In genomic region chr9:101738566-101739183, GRCh38 we compare ENCODE assay signal across 8 cellular contexts. TPM values are rescaled to one million over a fixed set of nuclear protein-coding genes. Genes with fewer than 3 reads are reported as not detected.
DNase-seq lines count a peak whose midpoint lies in the region; ATAC-seq and TF ChIP-seq lines count a peak whose summit lies in the region.

GRIN3A (minus strand) TSS chr9:101738647; CDS start chr9:101737979, 668 bp downstream.

- no peaks in the 10 kb centered on the region for H3K9me3 ChIP-seq in transverse colon

- in situ Hi-C loops in astrocyte of the cerebellum (cut with HindIII; ENCODE audit: low sequenced_read_pairs), result no loop called here
- in situ Hi-C loops in transverse colon (cut with MboI; ENCODE audit: low pct_ligation_motif_present in 1 of 4, low pct_unique_long_range_greater_than_20kb in 1 of 4, low sequenced_read_pairs in 3 of 4), result no loop called here

- peaks cover 87% of the 10 kb centered on the region for H3K27me3 ChIP-seq in transverse colon

- H3K36me3 ChIP-seq in transverse colon, result no peaks in the 10 kb centered on the region

- TF ChIP-seq POLR2A in lower leg skin (IDR thresholded peaks at IDR 0.05) (no peak), transverse colon (IDR thresholded peaks at IDR 0.05) (no peak)

- DNase-seq in AG20443 (ENCODE audit: low spot score), result peak; percentile 32
- no peak for DNase-seq in LNCaP clone FGC (ENCODE audit: low read depth)
- DNase-seq in astrocyte of the cerebellum (ENCODE audit: low read depth), result no peak
- no peak for DNase-seq in lower leg skin (ENCODE audit: low spot score in 2 of 2)
- DNase-seq in transverse colon, result peak; percentile 26
- no peak for DNase-seq in activated CD4-positive, CD25-positive, alpha-beta regulatory T cell treated with anti-CD3 and anti-CD28 coated beads, Interleukin-2, amount 50 U/mL, for 72 hours

- peak within 1 kb of the TSS; percentile 60 for H3K4me3 ChIP-seq in LNCaP clone FGC (ENCODE audit: low read depth, low read length)
- peak within 1 kb of the TSS; percentile 31 for H3K4me3 ChIP-seq in astrocyte of the cerebellum (ENCODE audit: low read depth, low read length)
- peak within 1 kb of the TSS; percentile 4 for H3K4me3 ChIP-seq in lower leg skin (ENCODE audit: low read depth, poor library complexity, severe bottlenecking)
- peak within 1 kb of the TSS; percentile 16 to 51 (median 29) for H3K4me3 ChIP-seq in transverse colon

- H3K27ac ChIP-seq in transverse colon, result no peak within 1 kb of the TSS

- ATAC-seq in GM18868 (IDR thresholded peaks at IDR 0.05; ENCODE audit: unreplicated experiment), result no peak
- ATAC-seq in GM19351 (IDR thresholded peaks at IDR 0.05; ENCODE audit: unreplicated experiment), result no peak

- peak; percentile 91 for TF ChIP-seq CTCF in LNCaP clone FGC (IDR thresholded peaks at IDR 0.05; ENCODE audit: control insufficient read depth, extremely low read depth, insufficient read depth)
- no peak for TF ChIP-seq CTCF in astrocyte of the cerebellum (IDR thresholded peaks at IDR 0.05; ENCODE audit: low read depth, low read length, missing control alignments)
- TF ChIP-seq CTCF in lower leg skin (IDR thresholded peaks at IDR 0.05), result no peak
- TF ChIP-seq CTCF in transverse colon (IDR thresholded peaks at IDR 0.05), result no peak

- no peak for TF ChIP-seq EP300 in transverse colon (IDR thresholded peaks at IDR 0.05; ENCODE audit: low read depth)

- intact Hi-C loops in lower leg skin (cut with DNase I; ENCODE audit: low total_unique reads), result no loop called here
- intact Hi-C loops in transverse colon (cut with DNase I; ENCODE audit: low total_unique reads), result no loop called here

- H3K4me1 ChIP-seq in transverse colon, result peaks cover 7 to 19% (median 14%) of the 10 kb centered on the region in 4 donors

- WGBS in lower leg skin, 2 donors, result 1 to 2% methylated on average over 22 to 26 of the region's 26 CpGs
- 4 to 6% methylated on average over 4 to 26 of the region's 26 CpGs for WGBS in transverse colon (ENCODE audit: low coverage in 1 of 2), 2 donors

RNA-seq across cellular contexts. Expression of gene GRIN3A, which starts in this region (rescaled TPM):
- total RNA-seq in lower leg skin (not detected), transverse colon (under 1 TPM in 3 of 4 donors, not detected in 1; 0.27 to 0.48 (median 0.37) TPM)

Comparison
In these comparisons a context has a peak if more than half of its experiments do, and no peak if none do; other contexts are left out.
1. Peak in DNase-seq and H3K4me3 ChIP-seq in transverse colon; RNA of the gene not detected or under 1 TPM.
2. H3K4me3 ChIP-seq: peak in every context shown above with its lines; median percentile 60 in LNCaP clone FGC; 31 in astrocyte of the cerebellum; 29 in transverse colon; 4 in lower leg skin.